Comparison of ENCODE assay signal across 1 cellular context in the genomic region with DNA sequence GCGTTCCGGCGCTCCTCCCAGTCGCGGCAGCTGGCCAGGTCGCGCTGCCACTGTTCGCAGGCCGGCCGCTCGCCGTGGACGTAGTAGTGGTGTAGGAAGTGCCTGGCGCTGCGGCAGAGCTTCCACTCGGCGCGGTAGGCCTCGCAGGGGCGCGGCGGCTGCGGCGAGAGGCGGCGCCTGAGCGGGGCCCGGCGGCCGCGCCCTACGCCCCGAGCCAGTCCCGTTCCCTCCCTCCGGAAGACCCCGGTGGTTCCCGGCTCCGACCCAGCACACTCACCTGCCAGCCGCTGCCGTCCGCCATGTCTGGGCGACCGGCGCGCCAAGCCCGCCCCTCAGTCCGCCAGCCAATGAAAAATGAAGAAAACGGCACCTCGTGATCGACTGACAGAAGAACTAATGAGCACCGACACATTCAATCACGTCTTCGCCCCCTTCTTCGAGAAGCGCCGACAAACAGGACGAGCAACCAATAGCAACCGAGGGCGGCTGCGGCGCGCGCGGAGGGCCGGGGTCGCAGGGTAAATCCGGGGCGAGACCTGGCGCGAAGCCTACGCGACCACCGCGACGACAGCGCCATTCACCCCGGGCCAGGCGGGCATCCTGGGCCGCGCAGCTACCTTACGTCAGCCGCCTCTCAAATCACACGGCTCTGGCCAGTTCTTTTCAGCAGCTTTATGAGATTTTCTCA.
TF ChIP-seq lines count a peak whose summit lies in the region.

A gene with protein sequence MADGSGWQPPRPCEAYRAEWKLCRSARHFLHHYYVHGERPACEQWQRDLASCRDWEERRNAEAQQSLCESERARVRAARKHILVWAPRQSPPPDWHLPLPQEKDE (minus strand): TSS at position 324 of the 688 bp plus-strand sequence. CDS start 23 bp downstream, at position 301.

TF ChIP-seq in HepG2, 621 proteins besides CTCF, POLR2A, EP300 and RAD21 (continued from another document):
- TF ChIP-seq NR2F6 (IDR thresholded peaks at IDR 0.05) (no peak), NR2F6 (CRISPR knock-in tag; IDR thresholded peaks at IDR 0.05) (peak; percentile 42; the same call in 1 of the 2 replicates), PHF21A (CRISPR knock-in tag; IDR thresholded peaks at IDR 0.05) (peak; percentile 68; the same call in 1 of the 2 replicates), NBN (conservative IDR thresholded peaks at IDR 0.05) (no peak), HNRNPK (IDR thresholded peaks at IDR 0.05; ENCODE audit: low read depth, low read length, poor library complexity, severe bottlenecking) (peak; percentile 68)
- TF ChIP-seq, protein P1, sequence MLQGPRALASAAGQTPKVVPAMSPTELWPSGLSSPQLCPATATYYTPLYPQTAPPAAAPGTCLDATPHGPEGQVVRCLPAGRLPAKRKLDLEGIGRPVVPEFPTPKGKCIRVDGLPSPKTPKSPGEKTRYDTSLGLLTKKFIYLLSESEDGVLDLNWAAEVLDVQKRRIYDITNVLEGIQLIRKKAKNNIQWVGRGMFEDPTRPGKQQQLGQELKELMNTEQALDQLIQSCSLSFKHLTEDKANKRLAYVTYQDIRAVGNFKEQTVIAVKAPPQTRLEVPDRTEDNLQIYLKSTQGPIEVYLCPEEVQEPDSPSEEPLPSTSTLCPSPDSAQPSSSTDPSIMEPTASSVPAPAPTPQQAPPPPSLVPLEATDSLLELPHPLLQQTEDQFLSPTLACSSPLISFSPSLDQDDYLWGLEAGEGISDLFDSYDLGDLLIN (CRISPR knock-in tag; IDR thresholded peaks at IDR 0.05; ENCODE audit: borderline replicate concordance), result 0 out of 2 replicates have a peak, but pooled peaks have one; percentile 44
